ENCODE assay signal across 1 cellular context in the genomic region with DNA sequence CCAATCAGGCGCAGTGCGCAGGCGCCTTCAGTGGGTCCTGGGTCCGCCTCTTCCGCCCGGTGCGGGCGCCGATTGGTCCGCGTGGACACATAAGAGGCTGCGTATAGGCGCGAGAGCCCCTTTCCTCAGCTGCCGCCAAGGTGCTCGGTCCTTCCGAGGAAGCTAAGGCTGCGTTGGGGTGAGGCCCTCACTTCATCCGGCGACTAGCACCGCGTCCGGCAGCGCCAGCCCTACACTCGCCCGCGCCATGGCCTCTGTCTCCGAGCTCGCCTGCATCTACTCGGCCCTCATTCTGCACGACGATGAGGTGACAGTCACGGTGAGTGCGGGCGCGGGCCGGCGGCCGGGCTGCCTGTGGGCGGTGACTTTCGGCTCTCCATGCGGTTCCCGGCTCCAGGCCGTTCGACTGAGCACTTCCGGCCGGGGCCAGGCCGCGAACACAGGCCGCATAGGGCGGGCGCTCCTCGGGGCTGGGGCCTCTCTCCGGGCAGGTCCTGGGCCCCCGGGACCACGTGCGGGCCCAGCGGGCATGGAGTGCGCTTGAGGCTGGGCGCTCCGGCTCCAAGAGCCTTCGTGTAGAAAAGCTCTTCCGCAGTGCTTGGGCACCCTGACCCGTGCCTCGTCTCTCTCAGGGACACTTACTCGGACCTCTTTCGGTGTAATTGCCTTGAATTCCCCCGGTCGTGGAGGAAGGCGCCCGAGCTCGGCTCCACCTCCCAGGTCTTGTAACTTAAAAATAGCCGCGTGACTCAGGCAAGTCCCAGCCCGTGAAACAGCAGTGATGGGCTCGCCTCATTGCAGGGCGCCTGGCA.
TF ChIP-seq lines count a peak whose summit lies in the region.

RPLP1 (plus strand) TSS at position 117 of the 812 bp plus-strand sequence; CDS start at position 248, 131 bp downstream.

TF ChIP-seq in HepG2, 621 proteins besides CTCF, POLR2A, EP300 and RAD21 (continued from another document and continues in another):
- TF ChIP-seq, protein P1, sequence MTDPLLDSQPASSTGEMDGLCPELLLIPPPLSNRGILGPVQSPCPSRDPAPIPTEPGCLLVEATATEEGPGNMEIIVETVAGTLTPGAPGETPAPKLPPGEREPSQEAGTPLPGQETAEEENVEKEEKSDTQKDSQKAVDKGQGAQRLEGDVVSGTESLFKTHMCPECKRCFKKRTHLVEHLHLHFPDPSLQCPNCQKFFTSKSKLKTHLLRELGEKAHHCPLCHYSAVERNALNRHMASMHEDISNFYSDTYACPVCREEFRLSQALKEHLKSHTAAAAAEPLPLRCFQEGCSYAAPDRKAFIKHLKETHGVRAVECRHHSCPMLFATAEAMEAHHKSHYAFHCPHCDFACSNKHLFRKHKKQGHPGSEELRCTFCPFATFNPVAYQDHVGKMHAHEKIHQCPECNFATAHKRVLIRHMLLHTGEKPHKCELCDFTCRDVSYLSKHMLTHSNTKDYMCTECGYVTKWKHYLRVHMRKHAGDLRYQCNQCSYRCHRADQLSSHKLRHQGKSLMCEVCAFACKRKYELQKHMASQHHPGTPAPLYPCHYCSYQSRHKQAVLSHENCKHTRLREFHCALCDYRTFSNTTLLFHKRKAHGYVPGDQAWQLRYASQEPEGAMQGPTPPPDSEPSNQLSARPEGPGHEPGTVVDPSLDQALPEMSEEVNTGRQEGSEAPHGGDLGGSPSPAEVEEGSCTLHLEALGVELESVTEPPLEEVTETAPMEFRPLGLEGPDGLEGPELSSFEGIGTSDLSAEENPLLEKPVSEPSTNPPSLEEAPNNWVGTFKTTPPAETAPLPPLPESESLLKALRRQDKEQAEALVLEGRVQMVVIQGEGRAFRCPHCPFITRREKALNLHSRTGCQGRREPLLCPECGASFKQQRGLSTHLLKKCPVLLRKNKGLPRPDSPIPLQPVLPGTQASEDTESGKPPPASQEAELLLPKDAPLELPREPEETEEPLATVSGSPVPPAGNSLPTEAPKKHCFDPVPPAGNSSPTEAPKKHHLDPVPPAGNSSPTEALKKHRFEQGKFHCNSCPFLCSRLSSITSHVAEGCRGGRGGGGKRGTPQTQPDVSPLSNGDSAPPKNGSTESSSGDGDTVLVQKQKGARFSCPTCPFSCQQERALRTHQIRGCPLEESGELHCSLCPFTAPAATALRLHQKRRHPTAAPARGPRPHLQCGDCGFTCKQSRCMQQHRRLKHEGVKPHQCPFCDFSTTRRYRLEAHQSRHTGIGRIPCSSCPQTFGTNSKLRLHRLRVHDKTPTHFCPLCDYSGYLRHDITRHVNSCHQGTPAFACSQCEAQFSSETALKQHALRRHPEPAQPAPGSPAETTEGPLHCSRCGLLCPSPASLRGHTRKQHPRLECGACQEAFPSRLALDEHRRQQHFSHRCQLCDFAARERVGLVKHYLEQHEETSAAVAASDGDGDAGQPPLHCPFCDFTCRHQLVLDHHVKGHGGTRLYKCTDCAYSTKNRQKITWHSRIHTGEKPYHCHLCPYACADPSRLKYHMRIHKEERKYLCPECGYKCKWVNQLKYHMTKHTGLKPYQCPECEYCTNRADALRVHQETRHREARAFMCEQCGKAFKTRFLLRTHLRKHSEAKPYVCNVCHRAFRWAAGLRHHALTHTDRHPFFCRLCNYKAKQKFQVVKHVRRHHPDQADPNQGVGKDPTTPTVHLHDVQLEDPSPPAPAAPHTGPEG (CRISPR knock-in tag; IDR thresholded peaks at IDR 0.05): peak; percentile 81; the same call in 1 of the 2 replicates
- TF ChIP-seq CC2D1A (CRISPR knock-in tag; IDR thresholded peaks at IDR 0.05): peak; percentile 66; the same call in 1 of the 2 replicates
- TF ChIP-seq ZBTB7A (CRISPR knock-in tag; IDR thresholded peaks at IDR 0.05): no peak
- TF ChIP-seq FOXK1 (CRISPR knock-in tag; IDR thresholded peaks at IDR 0.05; ENCODE audit: borderline replicate concordance, low read depth): peak; percentile 61; the same call in 1 of the 2 replicates
- TF ChIP-seq ZNF225 (CRISPR knock-in tag; IDR thresholded peaks at IDR 0.05): peak; percentile 93; the same call in 1 of the 2 replicates
- TF ChIP-seq ETV5 (CRISPR knock-in tag; IDR thresholded peaks at IDR 0.05; ENCODE audit: borderline replicate concordance): peak; percentile 60
- no peak for TF ChIP-seq RORA (CRISPR knock-in tag; IDR thresholded peaks at IDR 0.05)
- TF ChIP-seq NR2F1 (CRISPR knock-in tag; IDR thresholded peaks at IDR 0.05): peak in 1 of 2 experiments; percentile 5; a peak in 1 of 4 replicates
- TF ChIP-seq REPIN1 (CRISPR knock-in tag; IDR thresholded peaks at IDR 0.05; ENCODE audit: borderline replicate concordance, low read depth): peak; percentile 89
- TF ChIP-seq SCMH1 (CRISPR knock-in tag; IDR thresholded peaks at IDR 0.05; ENCODE audit: borderline replicate concordance): no peak
- 0 out of 2 replicates have a peak, but pooled peaks have one; percentile 13 for TF ChIP-seq ZNF12 (CRISPR knock-in tag; IDR thresholded peaks at IDR 0.05)
- no peak for TF ChIP-seq NFIC (IDR thresholded peaks at IDR 0.05; ENCODE audit: low read length)
- TF ChIP-seq SNAI1 (CRISPR knock-in tag; IDR thresholded peaks at IDR 0.05; ENCODE audit: borderline replicate concordance): peak; percentile 78
- no peak for TF ChIP-seq NR2F2 (IDR thresholded peaks at IDR 0.05; ENCODE audit: borderline replicate concordance, low read depth)
- TF ChIP-seq, protein P2, sequence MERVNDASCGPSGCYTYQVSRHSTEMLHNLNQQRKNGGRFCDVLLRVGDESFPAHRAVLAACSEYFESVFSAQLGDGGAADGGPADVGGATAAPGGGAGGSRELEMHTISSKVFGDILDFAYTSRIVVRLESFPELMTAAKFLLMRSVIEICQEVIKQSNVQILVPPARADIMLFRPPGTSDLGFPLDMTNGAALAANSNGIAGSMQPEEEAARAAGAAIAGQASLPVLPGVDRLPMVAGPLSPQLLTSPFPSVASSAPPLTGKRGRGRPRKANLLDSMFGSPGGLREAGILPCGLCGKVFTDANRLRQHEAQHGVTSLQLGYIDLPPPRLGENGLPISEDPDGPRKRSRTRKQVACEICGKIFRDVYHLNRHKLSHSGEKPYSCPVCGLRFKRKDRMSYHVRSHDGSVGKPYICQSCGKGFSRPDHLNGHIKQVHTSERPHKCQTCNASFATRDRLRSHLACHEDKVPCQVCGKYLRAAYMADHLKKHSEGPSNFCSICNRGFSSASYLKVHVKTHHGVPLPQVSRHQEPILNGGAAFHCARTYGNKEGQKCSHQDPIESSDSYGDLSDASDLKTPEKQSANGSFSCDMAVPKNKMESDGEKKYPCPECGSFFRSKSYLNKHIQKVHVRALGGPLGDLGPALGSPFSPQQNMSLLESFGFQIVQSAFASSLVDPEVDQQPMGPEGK (CRISPR knock-in tag; IDR thresholded peaks at IDR 0.05): peak; percentile 26
- TF ChIP-seq HOXA5 (CRISPR knock-in tag; IDR thresholded peaks at IDR 0.05): peak; percentile 75; the same call in 1 of the 2 replicates
- no peak for TF ChIP-seq KDM1A (CRISPR knock-in tag; IDR thresholded peaks at IDR 0.05)
- TF ChIP-seq, protein P3, sequence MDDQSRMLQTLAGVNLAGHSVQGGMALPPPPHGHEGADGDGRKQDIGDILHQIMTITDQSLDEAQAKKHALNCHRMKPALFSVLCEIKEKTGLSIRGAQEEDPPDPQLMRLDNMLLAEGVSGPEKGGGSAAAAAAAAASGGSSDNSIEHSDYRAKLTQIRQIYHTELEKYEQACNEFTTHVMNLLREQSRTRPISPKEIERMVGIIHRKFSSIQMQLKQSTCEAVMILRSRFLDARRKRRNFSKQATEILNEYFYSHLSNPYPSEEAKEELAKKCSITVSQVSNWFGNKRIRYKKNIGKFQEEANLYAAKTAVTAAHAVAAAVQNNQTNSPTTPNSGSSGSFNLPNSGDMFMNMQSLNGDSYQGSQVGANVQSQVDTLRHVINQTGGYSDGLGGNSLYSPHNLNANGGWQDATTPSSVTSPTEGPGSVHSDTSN (CRISPR knock-in tag; IDR thresholded peaks at IDR 0.05; ENCODE audit: borderline replicate concordance): no peak; the same call in 1 of the 2 replicates
- no peak; the same call in 1 of the 2 replicates for TF ChIP-seq RFX3 (CRISPR knock-in tag; IDR thresholded peaks at IDR 0.05)
- TF ChIP-seq, protein P4, sequence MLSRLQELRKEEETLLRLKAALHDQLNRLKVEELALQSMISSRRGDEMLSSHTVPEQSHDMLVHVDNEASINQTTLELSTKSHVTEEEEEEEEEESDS (CRISPR knock-in tag; IDR thresholded peaks at IDR 0.05; ENCODE audit: borderline replicate concordance): peak; percentile 87; the same call in 1 of the 2 replicates
- TF ChIP-seq SNRNP70 (IDR thresholded peaks at IDR 0.05; ENCODE audit: low read depth, low read length): no peak
- TF ChIP-seq KLF11 (CRISPR knock-in tag; IDR thresholded peaks at IDR 0.05): peak; percentile 84; the same call in 1 of the 2 replicates
- TF ChIP-seq MED13 (CRISPR knock-in tag; IDR thresholded peaks at IDR 0.05): peak; percentile 49; the same call in 1 of the 2 replicates
- TF ChIP-seq ZNF713 (CRISPR knock-in tag; IDR thresholded peaks at IDR 0.05): no peak
- peak; percentile 82 for TF ChIP-seq ZMYM4 (CRISPR knock-in tag; IDR thresholded peaks at IDR 0.05)
- TF ChIP-seq, protein P5, sequence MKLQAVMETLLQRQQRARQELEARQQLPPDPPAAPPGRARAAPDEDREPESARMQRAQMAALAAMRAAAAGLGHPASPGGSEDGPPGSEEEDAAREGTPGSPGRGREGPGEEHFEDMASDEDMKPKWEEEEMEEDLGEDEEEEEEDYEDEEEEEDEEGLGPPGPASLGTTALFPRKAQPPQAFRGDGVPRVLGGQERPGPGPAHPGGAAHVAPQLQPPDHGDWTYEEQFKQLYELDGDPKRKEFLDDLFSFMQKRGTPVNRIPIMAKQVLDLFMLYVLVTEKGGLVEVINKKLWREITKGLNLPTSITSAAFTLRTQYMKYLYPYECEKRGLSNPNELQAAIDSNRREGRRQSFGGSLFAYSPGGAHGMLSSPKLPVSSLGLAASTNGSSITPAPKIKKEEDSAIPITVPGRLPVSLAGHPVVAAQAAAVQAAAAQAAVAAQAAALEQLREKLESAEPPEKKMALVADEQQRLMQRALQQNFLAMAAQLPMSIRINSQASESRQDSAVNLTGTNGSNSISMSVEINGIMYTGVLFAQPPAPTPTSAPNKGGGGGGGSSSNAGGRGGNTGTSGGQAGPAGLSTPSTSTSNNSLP (IDR thresholded peaks at IDR 0.05; ENCODE audit: low read depth, low read length): no peak
- TF ChIP-seq ZNF562 (CRISPR knock-in tag; IDR thresholded peaks at IDR 0.05; ENCODE audit: borderline replicate concordance): no peak
- TF ChIP-seq ZNF570 (CRISPR knock-in tag; IDR thresholded peaks at IDR 0.05; ENCODE audit: borderline replicate concordance): no peak
- 0 out of 2 replicates have a peak, but pooled peaks have one; percentile 68 for TF ChIP-seq PCBP1 (IDR thresholded peaks at IDR 0.05; ENCODE audit: borderline replicate concordance, low read depth, low read length)
- TF ChIP-seq ZNF44 (CRISPR knock-in tag; IDR thresholded peaks at IDR 0.05): no peak
- TF ChIP-seq ZNF841 (CRISPR knock-in tag; IDR thresholded peaks at IDR 0.05; ENCODE audit: borderline replicate concordance): no peak
- TF ChIP-seq ZSCAN20 (CRISPR knock-in tag; IDR thresholded peaks at IDR 0.05; ENCODE audit: borderline replicate concordance): 0 out of 2 replicates have a peak, but pooled peaks have one; percentile 46
- no peak for TF ChIP-seq EZH2 (conservative IDR thresholded peaks at IDR 0.05; ENCODE audit: low read depth, low read length)
- TF ChIP-seq, protein P6, sequence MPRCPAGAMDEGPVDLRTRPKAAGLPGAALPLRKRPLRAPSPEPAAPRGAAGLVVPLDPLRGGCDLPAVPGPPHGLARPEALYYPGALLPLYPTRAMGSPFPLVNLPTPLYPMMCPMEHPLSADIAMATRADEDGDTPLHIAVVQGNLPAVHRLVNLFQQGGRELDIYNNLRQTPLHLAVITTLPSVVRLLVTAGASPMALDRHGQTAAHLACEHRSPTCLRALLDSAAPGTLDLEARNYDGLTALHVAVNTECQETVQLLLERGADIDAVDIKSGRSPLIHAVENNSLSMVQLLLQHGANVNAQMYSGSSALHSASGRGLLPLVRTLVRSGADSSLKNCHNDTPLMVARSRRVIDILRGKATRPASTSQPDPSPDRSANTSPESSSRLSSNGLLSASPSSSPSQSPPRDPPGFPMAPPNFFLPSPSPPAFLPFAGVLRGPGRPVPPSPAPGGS (CRISPR knock-in tag; IDR thresholded peaks at IDR 0.05): 0 out of 2 replicates have a peak, but pooled peaks have one; percentile 49
- no peak for TF ChIP-seq ZFP62 (CRISPR knock-in tag; IDR thresholded peaks at IDR 0.05)
- peak; percentile 78 for TF ChIP-seq FOXC1 (CRISPR knock-in tag; IDR thresholded peaks at IDR 0.05; ENCODE audit: borderline replicate concordance)
- TF ChIP-seq AGO1 (IDR thresholded peaks at IDR 0.05; ENCODE audit: low read depth, low read length, poor library complexity, severe bottlenecking): peak; percentile 21
- TF ChIP-seq SMAD1 (CRISPR knock-in tag; IDR thresholded peaks at IDR 0.05; ENCODE audit: borderline replicate concordance, low read depth): peak; percentile 25; the same call in 1 of the 2 replicates
- TF ChIP-seq MYNN (CRISPR knock-in tag; IDR thresholded peaks at IDR 0.05; ENCODE audit: low read depth): no peak
- TF ChIP-seq ZBTB4 (CRISPR knock-in tag; IDR thresholded peaks at IDR 0.05; ENCODE audit: borderline replicate concordance): peak; percentile 86
- TF ChIP-seq TARDBP (CRISPR knock-in tag; IDR thresholded peaks at IDR 0.05): peak; percentile 70; the same call in 1 of the 2 replicates
- no peak for TF ChIP-seq ZKSCAN8 (CRISPR knock-in tag; IDR thresholded peaks at IDR 0.05; ENCODE audit: borderline replicate concordance)
- TF ChIP-seq SMAD9 (CRISPR knock-in tag; IDR thresholded peaks at IDR 0.05): no peak
- TF ChIP-seq SATB2 (CRISPR knock-in tag; IDR thresholded peaks at IDR 0.05): peak; percentile 59; the same call in 1 of the 2 replicates
- TF ChIP-seq ZNF720 (CRISPR knock-in tag; IDR thresholded peaks at IDR 0.05): no peak
- TF ChIP-seq ELF1 (CRISPR knock-in tag; IDR thresholded peaks at IDR 0.05): peak; percentile 64
- TF ChIP-seq ZNF576 (CRISPR knock-in tag; IDR thresholded peaks at IDR 0.05): no peak
- peak; percentile 97 for TF ChIP-seq SAP130 (CRISPR knock-in tag; IDR thresholded peaks at IDR 0.05; ENCODE audit: low read depth)
